In genomic region chr15:28813392-28813791, GRCh38 we compare ENCODE assay signal across 14 cellular contexts. TPM values are rescaled to one million over a fixed set of nuclear protein-coding genes. Genes with fewer than 3 reads are reported as not detected.
DNase-seq lines count a peak whose midpoint lies in the region; ATAC-seq and TF ChIP-seq lines count a peak whose summit lies in the region.
"Not testable (repeated sequence)": the region's sequence is repeated elsewhere in the genome, so short reads cannot be mapped to it uniquely, and the experiment has no call there.
"Had no signal": no experiment of that assay in that cellular context is flagged by ENCODE, and none has a peak within 500 bp of the region (broad histone marks: within the 10 kb centered on the region; RNA-seq: fewer than 3 reads in every experiment).

No MANE protein-coding gene starts in this region.

- H3K4me3 Mint-ChIP-seq in activated CD8-positive, alpha-beta T cell treated with anti-CD3 and anti-CD28 coated beads for 36 hours; activated naive CD8-positive, alpha-beta T cell treated with anti-CD3 and anti-CD28 coated beads, Interleukin-2, amount 50 U/mL, for 24 hours; endothelial cell (ENCODE audit: unreplicated experiment): not testable (repeated sequence)
- H3K4me3 Mint-ChIP-seq in activated naive CD4-positive, alpha-beta T cell treated with anti-CD3 and anti-CD28 coated beads, Interleukin-2, amount 50 U/mL, for 24 hours: peak overlapping the region; percentile 47

- H3K4me3 ChIP-seq in smooth muscle cell: not testable (repeated sequence)

- H3K27ac ChIP-seq in smooth muscle cell (ENCODE audit: low read depth): not testable (repeated sequence)

- H2AFZ ChIP-seq in smooth muscle cell (ENCODE audit: low read depth): peak overlapping the region; percentile 66

- H3K79me2 ChIP-seq in smooth muscle cell (ENCODE audit: low read depth): not testable (repeated sequence)

- not testable (repeated sequence) for DNase-seq in activated CD8-positive, alpha-beta T cell treated with anti-CD3 and anti-CD28 coated beads for 36 hours; activated naive CD8-positive, alpha-beta T cell treated with anti-CD3 and anti-CD28 coated beads, Interleukin-2, amount 50 U/mL, for 24 hours; endothelial cell (ENCODE audit: low spot score); smooth muscle cell (lab: John Stamatoyannopoulos, UW; ENCODE audit: unreplicated experiment)

- not testable (repeated sequence) for H3K9me3 ChIP-seq in smooth muscle cell (replicated peaks; ENCODE audit: low read depth)

- H3K36me3 ChIP-seq in smooth muscle cell (ENCODE audit: low read depth): not testable (repeated sequence)

- H3K27me3 Mint-ChIP-seq in activated CD8-positive, alpha-beta T cell treated with anti-CD3 and anti-CD28 coated beads for 36 hours: peaks cover 11% of the 10 kb centered on the region
- not testable (repeated sequence) for H3K27me3 Mint-ChIP-seq in activated naive CD4-positive, alpha-beta T cell treated with anti-CD3 and anti-CD28 coated beads, Interleukin-2, amount 50 U/mL, for 24 hours; endothelial cell (ENCODE audit: unreplicated experiment)
- H3K27me3 Mint-ChIP-seq in activated naive CD8-positive, alpha-beta T cell treated with anti-CD3 and anti-CD28 coated beads, Interleukin-2, amount 50 U/mL, for 24 hours: peaks cover 12% of the 10 kb centered on the region

- not testable (repeated sequence) for H3F3A ChIP-seq in smooth muscle cell (ENCODE audit: low read depth)

- not testable (repeated sequence) for H3K4me2 ChIP-seq in smooth muscle cell

- not testable (repeated sequence) for H3K9ac ChIP-seq in smooth muscle cell (ENCODE audit: low read depth)

- H3K4me1 ChIP-seq in smooth muscle cell (ENCODE audit: low read depth): not testable (repeated sequence)

- H3K36me3 Mint-ChIP-seq in activated CD8-positive, alpha-beta T cell treated with anti-CD3 and anti-CD28 coated beads for 36 hours (ENCODE audit: low read depth); activated naive CD4-positive, alpha-beta T cell treated with anti-CD3 and anti-CD28 coated beads, Interleukin-2, amount 50 U/mL, for 24 hours; activated naive CD8-positive, alpha-beta T cell treated with anti-CD3 and anti-CD28 coated beads, Interleukin-2, amount 50 U/mL, for 24 hours (ENCODE audit: low read depth); endothelial cell (ENCODE audit: low read depth, unreplicated experiment): not testable (repeated sequence)

- H3K27me3 ChIP-seq in smooth muscle cell (ENCODE audit: low read depth): not testable (repeated sequence)

- H4K20me1 ChIP-seq in smooth muscle cell (ENCODE audit: low read depth): not testable (repeated sequence)

- not testable (repeated sequence) for TF ChIP-seq CTCF in activated CD8-positive, alpha-beta T cell treated with anti-CD3 and anti-CD28 coated beads for 36 hours (IDR thresholded peaks at IDR 0.05); endothelial cell (IDR thresholded peaks at IDR 0.05; ENCODE audit: unreplicated experiment); smooth muscle cell (IDR thresholded peaks at IDR 0.05; ENCODE audit: borderline replicate concordance, insufficient read depth, poor library complexity, severe bottlenecking)

- POLR2A ChIA-PET in activated CD8-positive, alpha-beta T cell treated with anti-CD3 and anti-CD28 coated beads for 36 hours (lab: Charles Lee): not testable (repeated sequence)

- peak; percentile 60 to 62 for ATAC-seq in activated CD4-positive, CD25-positive, alpha-beta regulatory T cell treated with anti-CD3 and anti-CD28 coated beads, Interleukin-2, amount 50 U/mL, for 24 hours
- peak; percentile 61 for ATAC-seq in activated CD8-positive, alpha-beta T cell treated with anti-CD3 and anti-CD28 coated beads for 36 hours
- ATAC-seq in activated naive CD8-positive, alpha-beta T cell treated with anti-CD3 and anti-CD28 coated beads, Interleukin-2, amount 50 U/mL, for 24 hours: peak; percentile 81

- 56% methylated on average over 2 of the region's 2 CpGs for WGBS in smooth muscle cell (ENCODE audit: low lambda C conversion rate)

- intact Hi-C loops in activated CD8-positive, alpha-beta T cell treated with anti-CD3 and anti-CD28 coated beads for 36 hours (cut with micrococcal nuclease): not testable (repeated sequence)

- H3K4me1 Mint-ChIP-seq in activated CD8-positive, alpha-beta T cell treated with anti-CD3 and anti-CD28 coated beads for 36 hours (ENCODE audit: low read depth): peaks cover 20% of the 10 kb centered on the region
- peaks cover 21% of the 10 kb centered on the region for H3K4me1 Mint-ChIP-seq in activated naive CD4-positive, alpha-beta T cell treated with anti-CD3 and anti-CD28 coated beads, Interleukin-2, amount 50 U/mL, for 24 hours
- H3K4me1 Mint-ChIP-seq in activated naive CD8-positive, alpha-beta T cell treated with anti-CD3 and anti-CD28 coated beads, Interleukin-2, amount 50 U/mL, for 24 hours: peaks cover 21% of the 10 kb centered on the region
- peaks cover 24% of the 10 kb centered on the region for H3K4me1 Mint-ChIP-seq in endothelial cell (ENCODE audit: unreplicated experiment)

- H3K9me3 Mint-ChIP-seq in activated CD8-positive, alpha-beta T cell treated with anti-CD3 and anti-CD28 coated beads for 36 hours; activated naive CD4-positive, alpha-beta T cell treated with anti-CD3 and anti-CD28 coated beads, Interleukin-2, amount 50 U/mL, for 24 hours; activated naive CD8-positive, alpha-beta T cell treated with anti-CD3 and anti-CD28 coated beads, Interleukin-2, amount 50 U/mL, for 24 hours; endothelial cell (ENCODE audit: unreplicated experiment): not testable (repeated sequence)

- CTCF ChIA-PET in activated CD8-positive, alpha-beta T cell treated with anti-CD3 and anti-CD28 coated beads for 36 hours (lab: Charles Lee): not testable (repeated sequence)

- H3K27ac Mint-ChIP-seq in activated CD8-positive, alpha-beta T cell treated with anti-CD3 and anti-CD28 coated beads for 36 hours; activated naive CD8-positive, alpha-beta T cell treated with anti-CD3 and anti-CD28 coated beads, Interleukin-2, amount 50 U/mL, for 24 hours: not testable (repeated sequence)
- H3K27ac Mint-ChIP-seq in activated naive CD4-positive, alpha-beta T cell treated with anti-CD3 and anti-CD28 coated beads, Interleukin-2, amount 50 U/mL, for 24 hours: peak overlapping the region; percentile 84
- peak overlapping the region; percentile 87 for H3K27ac Mint-ChIP-seq in endothelial cell (ENCODE audit: unreplicated experiment)

RNA-seq across cellular contexts. Expression of gene GOLGA6L7, which starts 35.1 kb away (rescaled TPM):
- total RNA-seq in activated CD8-positive, alpha-beta T cell treated with anti-CD3 and anti-CD28 coated beads for 36 hours: not detected
- total RNA-seq in endothelial cell (ENCODE audit: unreplicated experiment) (not detected), smooth muscle cell (not detected in 2 replicates)
- 0.19 TPM in 1 of 2 replicates, not detected in the other for polyA plus RNA-seq in smooth muscle cell
- total RNA-seq: A172; A673; Calu3; CD4-positive, alpha-beta memory T cell; Daoy; G401; HFFc6 had no signal
- polyA plus RNA-seq: BJ; CD4-positive, alpha-beta memory T cell had no signal
